Comparison of ENCODE assay signal across 8 cellular contexts in genomic region chr20:47360207-47360488, GRCh38. TPM values are rescaled to one million over a fixed set of nuclear protein-coding genes. Genes with fewer than 3 reads are reported as not detected.
A peak's percentile ranks its signal among the peaks of the same experiment; 100 is the strongest.
DNase-seq lines count a peak whose midpoint lies in the region; ATAC-seq, FAIRE-seq and TF ChIP-seq lines count a peak whose summit lies in the region.

No MANE protein-coding gene starts in this region.

- POLR2A ChIA-PET in activated CD4-positive, alpha-beta T cell treated with anti-CD3 and anti-CD28 coated beads for 36 hours (lab: Charles Lee), result no interaction called here
- POLR2A ChIA-PET in GM12878 (lab: Charles Lee) (interaction anchor here (0.5 to 1.7 kb wide), 7 partner anchors 10 to 395 kb away, joined by 3 to 6 read pairs (median 3); no protein-coding TSS in a partner anchor), HepG2 (lab: Yijun Ruan, JAX) (interaction anchor here (0.8 to 13.6 kb wide), 15 partner anchors 8 to 160 kb away, joined by 3 to 624 read pairs (median 21); partner anchors contain the start of gene NCOA3)
- POLR2A ChIA-PET in activated CD4-positive, alpha-beta memory T cell treated with anti-CD3 and anti-CD28 coated beads, Interleukin-2, amount 10 ng/mL, durations not matched to agents 7 days and 5 days (lab: Charles Lee), result no interaction called here

- TF ChIP-seq EP300 in GM12878 (IDR thresholded peaks at IDR 0.05; ENCODE audit: borderline replicate concordance in 1 of 2, control insufficient read depth in 1 of 2, low read depth in 2 of 2, low read length in 2 of 2) (no peak), HepG2 (IDR thresholded peaks at IDR 0.05; ENCODE audit: low read depth in 2 of 2, low read length in 2 of 2) (peak in 1 of 2 experiments; percentile 61; a peak in 1 of 4 replicates), HepG2 (CRISPR knock-in tag; IDR thresholded peaks at IDR 0.05; ENCODE audit: borderline replicate concordance) (peak; percentile 62; the same call in 1 of the 2 replicates)

- peaks cover 22% of the 10 kb centered on the region for H3K79me2 ChIP-seq in GM12878 (ENCODE audit: control insufficient read depth, insufficient read depth, low read length)
- peaks cover 27% of the 10 kb centered on the region for H3K79me2 ChIP-seq in HepG2 (ENCODE audit: insufficient read depth, low read length)

- H3K27me3 Mint-ChIP-seq in activated CD4-positive, alpha-beta T cell treated with anti-CD3 and anti-CD28 coated beads for 36 hours, result no peaks in the 10 kb centered on the region
- peaks cover 3% of the 10 kb centered on the region for H3K27me3 Mint-ChIP-seq in activated CD4-positive, alpha-beta memory T cell treated with anti-CD3 and anti-CD28 coated beads, Interleukin-2, amount 10 ng/mL, durations not matched to agents 7 days and 5 days

- no peak for FAIRE-seq in GM12878 (lab: Jason Lieb, UNC)
- FAIRE-seq in HepG2 (lab: Jason Lieb, UNC), result no peak

- no peak for TF ChIP-seq CTCF in GM12878 (IDR thresholded peaks at IDR 0.05 in 2 of 3, conservative IDR thresholded peaks at IDR 0.05 in 1 of 3; ENCODE audit: control insufficient read depth in 2 of 3, extremely low read depth in 1 of 3, insufficient read depth in 1 of 3, low read depth in 3 of 3, low read length in 3 of 3)
- TF ChIP-seq CTCF in HepG2 (CRISPR knock-in tag; IDR thresholded peaks at IDR 0.05), result no peak
- no peak for TF ChIP-seq CTCF in upper lobe of right lung (IDR thresholded peaks at IDR 0.05)

- H2AFZ ChIP-seq in GM12878 (ENCODE audit: control insufficient read depth, low read depth, low read length) (peak overlapping the region; percentile 98), HepG2 (ENCODE audit: low read length) (no peak overlapping the region)

- H3K4me2 ChIP-seq in GM12878 (ENCODE audit: control insufficient read depth, insufficient read depth), result peak overlapping the region; percentile 83
- peak overlapping the region; percentile 91 for H3K4me2 ChIP-seq in HepG2 (ENCODE audit: low read depth, low read length)

- H3K9me3 ChIP-seq in GM12878 (replicated peaks; ENCODE audit: control insufficient read depth, insufficient read depth, low read length) (no peaks in the 10 kb centered on the region), HepG2 (ENCODE audit: low read length) (no peaks in the 10 kb centered on the region), upper lobe of right lung (no peaks in the 10 kb centered on the region)

- peaks cover 3% of the 10 kb centered on the region for H3K36me3 Mint-ChIP-seq in activated CD4-positive, alpha-beta T cell treated with anti-CD3 and anti-CD28 coated beads for 36 hours (ENCODE audit: low read depth)
- peaks cover 4% of the 10 kb centered on the region for H3K36me3 Mint-ChIP-seq in activated CD4-positive, alpha-beta memory T cell treated with anti-CD3 and anti-CD28 coated beads, Interleukin-2, amount 10 ng/mL, durations not matched to agents 7 days and 5 days (ENCODE audit: low read depth)

- ATAC-seq in activated CD4-positive, alpha-beta T cell treated with anti-CD3 and anti-CD28 coated beads for 36 hours, result no peak
- ATAC-seq in GM12878 (no peak), HepG2 (no peak), upper lobe of right lung (peak; percentile 37)
- ATAC-seq in activated CD4-positive, CD25-positive, alpha-beta regulatory T cell treated with anti-CD3 and anti-CD28 coated beads, Interleukin-2, amount 50 U/mL, for 24 hours, result no peak

- H3K27me3 ChIP-seq in GM12878 (replicated peaks in 1 of 2; ENCODE audit: control insufficient read depth in 2 of 2, insufficient read depth in 2 of 2, low read length in 1 of 2) (no peaks in the 10 kb centered on the region), HepG2 (ENCODE audit: control insufficient read depth in 1 of 2, insufficient read depth in 2 of 2, low read length in 2 of 2) (no peaks in the 10 kb centered on the region; a peak in 1 of 5 replicates), upper lobe of right lung (no peaks in the 10 kb centered on the region)

- WGBS in GM12878 (ENCODE audit: insufficient coverage, insufficient replicate concordance, low lambda C conversion rate, missing lambda C conversion rate), result 5% methylated on average over 3 of the region's 3 CpGs
- 0% methylated on average over 3 of the region's 3 CpGs for WGBS in HepG2 (ENCODE audit: low lambda C conversion rate)

- CTCF ChIA-PET in activated CD4-positive, alpha-beta T cell treated with anti-CD3 and anti-CD28 coated beads for 36 hours (lab: Charles Lee), result interaction anchor here (0.8 to 2.7 kb wide), 3 partner anchors 24 to 87 kb away, joined by 3 to 22 read pairs (median 3); no protein-coding TSS in a partner anchor
- CTCF ChIA-PET in GM12878 (lab: Yijun Ruan, JAX) (interaction anchor here (0.8 to 13.0 kb wide), 7 partner anchors 10 to 261 kb away, joined by 3 to 129 read pairs (median 4); no protein-coding TSS in a partner anchor), HepG2 (lab: Yijun Ruan, JAX; ENCODE audit: low intra/inter-chr PET ratio, low total read pairs) (interaction anchor here (2.9 kb wide), 1 partner anchor 24 kb away, joined by 12 read pairs; no protein-coding TSS in a partner anchor)
- CTCF ChIA-PET in activated CD4-positive, alpha-beta memory T cell treated with anti-CD3 and anti-CD28 coated beads, Interleukin-2, amount 10 ng/mL, durations not matched to agents 7 days and 5 days (lab: Charles Lee), result interaction anchor here (7.0 kb wide), 1 partner anchor 24 kb away, joined by 59 read pairs; no protein-coding TSS in a partner anchor

- in situ Hi-C loops in GM12878 (cut with MboI) (no loop called here), HepG2 (cut with HindIII; ENCODE audit: extremely low pct_ligation_motif_present, low pct_unique_long_range_greater_than_20kb) (no loop called here)

- SMC1A ChIA-PET in GM12878 (lab: Charles Lee; ENCODE audit: uncharacterized antibody, unreplicated experiment), result interaction anchor here (0.8 to 4.5 kb wide), 7 partner anchors 11 to 148 kb away, joined by 3 to 51 read pairs (median 5); no protein-coding TSS in a partner anchor

- no peak for DNase-seq in activated CD4-positive, alpha-beta T cell treated with anti-CD3 and anti-CD28 coated beads for 36 hours
- no peak for DNase-seq in activated CD4-positive, alpha-beta T cell treated with anti-CD3 and anti-CD28 coated beads for 4 hours
- DNase-seq in GM12878 (ENCODE audit: low read depth, low spot score) (no peak), HepG2 (ENCODE audit: low spot score) (peak; percentile 69), upper lobe of right lung (no peak), midbrain (lab: John Stamatoyannopoulos, UW) (no peak)
- DNase-seq in activated CD4-positive, alpha-beta memory T cell treated with anti-CD3 and anti-CD28 coated beads, Interleukin-2, amount 10 ng/mL, durations not matched to agents 7 days and 5 days, result no peak

- H3K4me3 Mint-ChIP-seq in activated CD4-positive, alpha-beta T cell treated with anti-CD3 and anti-CD28 coated beads for 36 hours, result no peak overlapping the region
- no peak overlapping the region for H3K4me3 Mint-ChIP-seq in activated CD4-positive, alpha-beta memory T cell treated with anti-CD3 and anti-CD28 coated beads, Interleukin-2, amount 10 ng/mL, durations not matched to agents 7 days and 5 days

- H3K9ac ChIP-seq in GM12878 (ENCODE audit: control insufficient read depth, insufficient read depth, low read length), result peak overlapping the region; percentile 68
- peak overlapping the region; percentile 99 for H3K9ac ChIP-seq in HepG2 (ENCODE audit: insufficient read depth, low read depth, low read length)

- TF ChIP-seq POLR2A in GM12878 (IDR thresholded peaks at IDR 0.05; ENCODE audit: low read depth, low read length) (no peak), HepG2 (IDR thresholded peaks at IDR 0.05; ENCODE audit: insufficient read depth in 1 of 2, low read depth in 2 of 2, low read length in 2 of 2) (no peak; a peak in 1 of 4 replicates)

- RAD21 ChIA-PET in GM12878 (lab: Charles Lee; ENCODE audit: unreplicated experiment), result interaction anchor here (0.8 to 3.1 kb wide), 5 partner anchors 8 to 86 kb away, joined by 3 to 20 read pairs (median 3); no protein-coding TSS in a partner anchor

- H3K4me1 ChIP-seq in GM12878 (ENCODE audit: control insufficient read depth, insufficient read depth, low read length), result peaks cover 43% of the 10 kb centered on the region
- H3K4me1 ChIP-seq in HepG2 (ENCODE audit: insufficient read depth, low read length), result peaks cover 58% of the 10 kb centered on the region
- peaks cover 76% of the 10 kb centered on the region for H3K4me1 ChIP-seq in upper lobe of right lung

- H3K27ac ChIP-seq in GM12878 (ENCODE audit: control insufficient read depth, insufficient read depth), result peak overlapping the region; percentile 79
- peak overlapping the region; percentile 99 for H3K27ac ChIP-seq in HepG2 (ENCODE audit: extremely low read length, insufficient read depth, low read length)
- H3K27ac ChIP-seq in upper lobe of right lung, result peak overlapping the region; percentile 98

- H3K36me3 ChIP-seq in GM12878 (ENCODE audit: control insufficient read depth in 2 of 2, insufficient read depth in 2 of 2, low read length in 1 of 2) (no peaks in the 10 kb centered on the region), HepG2 (replicated peaks in 1 of 2; ENCODE audit: control insufficient read depth in 1 of 2, insufficient read depth in 2 of 2, low read length in 2 of 2) (no peaks in the 10 kb centered on the region), upper lobe of right lung (no peaks in the 10 kb centered on the region)

- no peak for TF ChIP-seq RAD21 in GM12878 (IDR thresholded peaks at IDR 0.05; ENCODE audit: insufficient read depth, low read depth, low read length)
- TF ChIP-seq RAD21 in HepG2 (CRISPR knock-in tag; IDR thresholded peaks at IDR 0.05), result no peak

- H4K20me1 ChIP-seq in GM12878 (ENCODE audit: control insufficient read depth, insufficient read depth) (no peaks in the 10 kb centered on the region), HepG2 (ENCODE audit: insufficient read depth, low read length) (no peaks in the 10 kb centered on the region)

- peak overlapping the region; percentile 8 for H3K27ac Mint-ChIP-seq in activated CD4-positive, alpha-beta T cell treated with anti-CD3 and anti-CD28 coated beads for 36 hours
- H3K27ac Mint-ChIP-seq in activated CD4-positive, alpha-beta memory T cell treated with anti-CD3 and anti-CD28 coated beads, Interleukin-2, amount 10 ng/mL, durations not matched to agents 7 days and 5 days, result no peak overlapping the region

- peaks cover 44% of the 10 kb centered on the region for H3K4me1 Mint-ChIP-seq in activated CD4-positive, alpha-beta T cell treated with anti-CD3 and anti-CD28 coated beads for 36 hours
- H3K4me1 Mint-ChIP-seq in activated CD4-positive, alpha-beta memory T cell treated with anti-CD3 and anti-CD28 coated beads, Interleukin-2, amount 10 ng/mL, durations not matched to agents 7 days and 5 days, result peaks cover 32% of the 10 kb centered on the region

- no TSS peak for BruUV-seq in GM12878 (replicated peaks; lab: Mats Ljungman, UMichigan)
- BruUV-seq in HepG2 (replicated peaks; lab: Mats Ljungman, UMichigan), result no TSS peak

- intact Hi-C loops in activated CD4-positive, alpha-beta T cell treated with anti-CD3 and anti-CD28 coated beads for 36 hours (cut with DNase I, micrococcal nuclease), result no loop called here
- intact Hi-C loops in GM12878 (cut with micrococcal nuclease; ENCODE audit: unreplicated experiment) (no loop called here), HepG2 (cut with micrococcal nuclease; ENCODE audit: unreplicated experiment) (loop anchor here (1.0 to 2.0 kb wide), 2 partner anchors 17 to 39 kb away; no protein-coding TSS in a partner anchor), upper lobe of right lung (cut with DNase I) (no loop called here)

- H3K9me3 Mint-ChIP-seq in activated CD4-positive, alpha-beta T cell treated with anti-CD3 and anti-CD28 coated beads for 36 hours (ENCODE audit: low read depth), result no peaks in the 10 kb centered on the region
- no peaks in the 10 kb centered on the region for H3K9me3 Mint-ChIP-seq in activated CD4-positive, alpha-beta memory T cell treated with anti-CD3 and anti-CD28 coated beads, Interleukin-2, amount 10 ng/mL, durations not matched to agents 7 days and 5 days

- H3K4me3 ChIP-seq in GM12878, result no peak overlapping the region; the same call in 1 of the 2 replicates
- H3K4me3 ChIP-seq in HepG2 (replicated peaks in 1 of 3; ENCODE audit: insufficient read depth in 1 of 3, low read depth in 2 of 3, low read length in 3 of 3), result peak overlapping the region; percentile 62 to 81 (median 69)
- H3K4me3 ChIP-seq in upper lobe of right lung, result no peak overlapping the region

RNA-seq across cellular contexts. Expression of gene ZMYND8, which starts 3.6 kb away (rescaled TPM):
- total RNA-seq in activated CD4-positive, alpha-beta T cell treated with anti-CD3 and anti-CD28 coated beads for 36 hours, result 10 to 100 TPM; 33.7 to 50.3 TPM
- total RNA-seq in GM12878 (2013; cell fraction: nucleolus; rRNA removed), result 207 and 208 TPM in 2 replicates
- total RNA-seq in GM12878 (2014; rRNA removed), result 17.8 and 18.5 TPM in 2 replicates
- total RNA-seq in GM12878 (2014; rRNA removed; fragmentation: Illumina TruSeq; extraction: Trizol), result 24.1 and 24.2 TPM in 2 replicates
- 42.1 and 54.8 TPM in 2 replicates for total RNA-seq in GM12878 (2021)
- 9.9 TPM for polyA plus RNA-seq in GM12878 (2011; ENCODE audit: low read depth)
- polyA plus RNA-seq in GM12878 (2011; rRNA removed), result 26.6 and 34.3 TPM in 2 replicates
- polyA plus RNA-seq in GM12878 (2011; cell fraction: cytosol; rRNA removed), result 21.0 and 23.6 TPM in 2 replicates
- 69.7 and 78.1 TPM in 2 replicates for polyA plus RNA-seq in GM12878 (2011; cell fraction: nucleus; rRNA removed)
- 16.4 and 22.5 TPM in 2 replicates for polyA plus RNA-seq in GM12878 (2012)
- polyA plus RNA-seq in GM12878 (2014; fragmentation: Illumina TruSeq; extraction: Trizol), result 27.1 and 27.9 TPM in 2 replicates
- 10 to 100 TPM; 12.9 to 18.4 TPM for polyA plus RNA-seq in GM12878 (2014; fragmentation: Nextera tagmentation; extraction: Ambion mirVana)
- polyA plus RNA-seq in GM12878 (2014; rRNA removed), result 21.7 and 22.7 TPM in 2 replicates
- 10 to 100 TPM; 22.1 to 25.0 TPM for polyA plus RNA-seq in GM12878 (2016; fragmentation: Nextera tagmentation; extraction: Ambion mirVana)
- polyA minus RNA-seq in GM12878 (2011; rRNA and poly(A)+ RNA removed), result 49.9 and 55.7 TPM in 2 replicates
- polyA minus RNA-seq in GM12878 (2011; cell fraction: cytosol; rRNA and poly(A)+ RNA removed), result 18.0 and 20.2 TPM in 2 replicates
- polyA minus RNA-seq in GM12878 (2011; cell fraction: nucleus; rRNA and poly(A)+ RNA removed), result 45.5 and 61.3 TPM in 2 replicates
- 53.9 and 71.9 TPM in 2 replicates for total RNA-seq in HepG2 (2016; rRNA removed; fragmentation: Illumina TruSeq; extraction: Trizol)
- 45.3 and 50.7 TPM in 2 replicates for total RNA-seq in HepG2 (2016; cell fraction: cytosol; rRNA removed; fragmentation: Illumina TruSeq; extraction: Trizol; ENCODE audit: low read depth)
- 54.7 and 64.5 TPM in 2 replicates for total RNA-seq in HepG2 (2016; cell fraction: insoluble cytoplasmic fraction; rRNA removed; fragmentation: Illumina TruSeq; extraction: Trizol)
- total RNA-seq in HepG2 (2016; cell fraction: membrane; rRNA removed; fragmentation: Illumina TruSeq; extraction: Trizol), result 30.6 and 34.0 TPM in 2 replicates
- 90.9 and 106 TPM in 2 replicates for total RNA-seq in HepG2 (2016; cell fraction: nucleus; rRNA removed; fragmentation: Illumina TruSeq; extraction: Trizol)
- 81.4 and 84.7 TPM in 2 replicates for polyA plus RNA-seq in HepG2 (2011; rRNA removed)
- polyA plus RNA-seq in HepG2 (2011; cell fraction: cytosol; rRNA removed), result 41.2 and 45.2 TPM in 2 replicates
- 139 and 149 TPM in 2 replicates for polyA plus RNA-seq in HepG2 (2011; cell fraction: nucleus; rRNA removed)
- 50.4 and 60.2 TPM in 2 replicates for polyA plus RNA-seq in HepG2 (2012)
- polyA plus RNA-seq in HepG2 (2016; cell fraction: cytosol; fragmentation: Illumina TruSeq; extraction: Trizol; ENCODE audit: low read depth), result 1.9 and 2.5 TPM in 2 replicates
- 42.7 and 55.7 TPM in 2 replicates for polyA plus RNA-seq in HepG2 (2016; cell fraction: insoluble cytoplasmic fraction; fragmentation: Illumina TruSeq; extraction: Trizol; ENCODE audit: low read depth)
- 7.9 and 9.1 TPM in 2 replicates for polyA plus RNA-seq in HepG2 (2016; cell fraction: membrane; fragmentation: Illumina TruSeq; extraction: Trizol; ENCODE audit: low read depth)
- 103 and 106 TPM in 2 replicates for polyA plus RNA-seq in HepG2 (2016; cell fraction: nucleus; fragmentation: Illumina TruSeq; extraction: Trizol; ENCODE audit: insufficient read depth, low read depth)
- 14.1 and 79.4 TPM in 2 replicates for polyA minus RNA-seq in HepG2 (2011; rRNA and poly(A)+ RNA removed; ENCODE audit: low replicate concordance)
- 66.7 and 69.5 TPM in 2 replicates for polyA minus RNA-seq in HepG2 (2011; cell fraction: cytosol; rRNA and poly(A)+ RNA removed)
- 190 and 220 TPM in 2 replicates for polyA minus RNA-seq in HepG2 (2011; cell fraction: nucleus; rRNA and poly(A)+ RNA removed)
- 45.7 TPM for total RNA-seq in upper lobe of right lung
- 10 to 100 TPM; 37.8 to 44.2 TPM for total RNA-seq in activated CD4-positive, alpha-beta memory T cell treated with anti-CD3 and anti-CD28 coated beads, Interleukin-2, amount 10 ng/mL, durations not matched to agents 7 days and 5 days

Comparison
In these comparisons a context has a peak if more than half of its experiments do, and no peak if none do; other contexts are left out.
1. H3K4me3 ChIP-seq: peak in HepG2 (3 of 3); none in GM12878 (single experiment) and upper lobe of right lung (single experiment).
2. POLR2A ChIA-PET loops: an anchor here in GM12878 (0.5 to 1.7 kb wide) and HepG2 (0.8 to 13.6 kb wide); none called in activated CD4-positive, alpha-beta T cell treated with anti-CD3 and anti-CD28 coated beads for 36 hours and activated CD4-positive, alpha-beta memory T cell treated with anti-CD3 and anti-CD28 coated beads, Interleukin-2, amount 10 ng/mL, durations not matched to agents 7 days and 5 days.
3. Peak in every context shown above with its lines, with median percentiles within 50 percentile points of each other: H3K27ac ChIP-seq.